8 cellular contexts compared by ENCODE assay signal in the genomic region with DNA sequence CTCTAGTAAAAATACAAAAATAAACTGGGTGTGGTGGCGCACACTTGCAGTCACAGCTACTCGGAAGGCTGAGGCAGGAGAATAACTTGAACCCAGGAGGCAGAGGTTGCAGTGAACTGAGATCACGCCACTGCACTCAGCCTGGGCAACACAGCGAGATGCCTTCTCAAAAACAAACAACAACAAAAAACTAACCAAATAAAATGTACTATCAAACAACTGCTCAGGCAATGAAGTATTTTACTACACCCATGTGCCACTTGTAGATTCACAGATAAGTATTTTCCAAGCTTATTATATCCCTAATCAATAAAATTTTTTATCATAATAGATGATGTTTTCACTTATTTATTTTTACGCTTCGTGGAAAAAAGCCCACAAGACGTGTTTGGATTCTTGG. TPM values are rescaled to one million over a fixed set of nuclear protein-coding genes. Genes with fewer than 3 reads are reported as not detected.
DNase-seq lines count a peak whose midpoint lies in the region; ATAC-seq and TF ChIP-seq lines count a peak whose summit lies in the region.

No MANE protein-coding gene starts in this region.

- no peaks in the 10 kb centered on the region for H3K36me3 ChIP-seq in trophoblast cell (ENCODE audit: control insufficient read depth in 1 of 2, insufficient read depth in 2 of 2, low read length in 2 of 2)

- no peak for TF ChIP-seq POLR2A in erythroblast (IDR thresholded peaks at IDR 0.05; ENCODE audit: low read length)

- intact Hi-C loops in Calu3 (cut with micrococcal nuclease; ENCODE audit: unreplicated experiment): no loop called here

- H3K27ac Mint-ChIP-seq in Calu3 (ENCODE audit: unreplicated experiment): peak overlapping the region; percentile 100

- peak overlapping the region; percentile 79 for H4K8ac ChIP-seq in trophoblast cell (ENCODE audit: low read depth, low read length)

- H3K4me2 ChIP-seq in trophoblast cell (ENCODE audit: low read length): peak overlapping the region; percentile 96

- CTCF ChIA-PET in Calu3 (lab: Charles Lee) (no interaction called here), RWPE1 (lab: Yijun Ruan, JAX) (no interaction called here)

- no peak overlapping the region for H3K9ac ChIP-seq in trophoblast cell (ENCODE audit: low read length)

- H2BK5ac ChIP-seq in trophoblast cell (ENCODE audit: low read depth, low read length, poor library complexity): no peak overlapping the region

- ATAC-seq in GM19035 (IDR thresholded peaks at IDR 0.05; ENCODE audit: unreplicated experiment): no peak
- ATAC-seq in GM21515 (IDR thresholded peaks at IDR 0.05; ENCODE audit: unreplicated experiment): no peak
- ATAC-seq in GM21367 (IDR thresholded peaks at IDR 0.05; ENCODE audit: unreplicated experiment): no peak

- H3K27ac ChIP-seq in RWPE1 (peak overlapping the region; percentile 93), trophoblast cell (ENCODE audit: low read depth, low read length) (no peak overlapping the region)

- H3K27me3 Mint-ChIP-seq in Calu3 (ENCODE audit: unreplicated experiment): no peaks in the 10 kb centered on the region

- no peak overlapping the region for H2AK5ac ChIP-seq in trophoblast cell (ENCODE audit: low read length)

- H3K79me2 ChIP-seq in trophoblast cell (ENCODE audit: control insufficient read depth, insufficient read depth, low read length, poor library complexity): no peaks in the 10 kb centered on the region

- H2BK12ac ChIP-seq in trophoblast cell (ENCODE audit: low read length): peak overlapping the region; percentile 71

- H4K91ac ChIP-seq in trophoblast cell (ENCODE audit: low read depth, low read length): peak overlapping the region; percentile 62

- H3K4me3 ChIP-seq in trophoblast cell (ENCODE audit: low read depth, low read length): no peak overlapping the region

- BruUV-seq in Calu3 (replicated peaks; lab: Mats Ljungman, UMichigan): no TSS peak

- WGBS in trophoblast cell (ENCODE audit: extremely low coverage, insufficient coverage, insufficient read length): no CpG with 5 or more reads among the region's 7 CpGs

- H3K9me3 ChIP-seq in trophoblast cell (ENCODE audit: insufficient read depth, low read depth, low read length): no peaks in the 10 kb centered on the region

- no peaks in the 10 kb centered on the region for H3K9me3 Mint-ChIP-seq in Calu3 (ENCODE audit: low read depth, unreplicated experiment)

- no peak overlapping the region for H3K18ac ChIP-seq in trophoblast cell (ENCODE audit: low read length)

- no peaks in the 10 kb centered on the region for H3K27me3 ChIP-seq in trophoblast cell (ENCODE audit: insufficient read depth, low read length)

- POLR2A ChIA-PET in RWPE1 (lab: Yijun Ruan, JAX; ENCODE audit: low non-redundant PET): interaction anchor here (1.0 kb wide), 1 partner anchor 31 kb away, joined by 6 read pairs; the partner anchor contains the start of gene POGLUT3

- peak overlapping the region; percentile 84 for H4K12ac ChIP-seq in trophoblast cell (ENCODE audit: low read depth, low read length)

- H3K4ac ChIP-seq in trophoblast cell (ENCODE audit: low read depth, low read length): no peak overlapping the region

- peaks cover 3% of the 10 kb centered on the region for H3K79me1 ChIP-seq in trophoblast cell (ENCODE audit: low read length)

- no peak for TF ChIP-seq CTCF in Calu3 (IDR thresholded peaks at IDR 0.05; ENCODE audit: unreplicated experiment)
- no peak for TF ChIP-seq CTCF in RWPE1 (conservative IDR thresholded peaks at IDR 0.05; ENCODE audit: low read depth)

- DNase-seq in Calu3: no peak
- no peak for DNase-seq in RWPE1 (ENCODE audit: low spot score)
- DNase-seq in erythroblast (lab: John Stamatoyannopoulos, UW): peak; percentile 51 to 71
- no peak for DNase-seq in trophoblast cell
- DNase-seq in T1000 (lab: John Stamatoyannopoulos, UW): no peak

- peaks cover 10% of the 10 kb centered on the region for H3K36me3 Mint-ChIP-seq in Calu3 (ENCODE audit: insufficient read depth, unreplicated experiment)

- no peak overlapping the region for H3K23ac ChIP-seq in trophoblast cell (ENCODE audit: low read length)

- H3K4me3 Mint-ChIP-seq in Calu3 (ENCODE audit: low read depth, unreplicated experiment): peak overlapping the region; percentile 98

- no peak overlapping the region for H2BK120ac ChIP-seq in trophoblast cell (ENCODE audit: insufficient read depth, low read length, poor library complexity)

- H3K14ac ChIP-seq in trophoblast cell (ENCODE audit: low read length): no peak overlapping the region

- no peaks in the 10 kb centered on the region for H3K4me1 Mint-ChIP-seq in Calu3 (ENCODE audit: low read depth, unreplicated experiment)

- peaks cover 0 to 2% of the 10 kb centered on the region in 2 experiments for H3K4me1 ChIP-seq in trophoblast cell (ENCODE audit: control insufficient read depth in 1 of 2, insufficient read depth in 2 of 2, low read length in 2 of 2)

- H2AFZ ChIP-seq in trophoblast cell (ENCODE audit: insufficient read depth, low read length, poor library complexity): no peak overlapping the region

RNA-seq across cellular contexts. Expression of gene C11orf65, which starts 0.9 kb away (rescaled TPM):
- not detected in 2 replicates for total RNA-seq in Calu3 (2022)
- 0.82 and 0.94 TPM in 2 replicates for polyA plus RNA-seq in trophoblast cell (2013)

RNA-seq across cellular contexts. Expression of gene POGLUT3, which starts 31.8 kb away (rescaled TPM):
- total RNA-seq in Calu3 (2022): 16.4 and 16.9 TPM in 2 replicates
- 43.8 and 45.3 TPM in 2 replicates for polyA plus RNA-seq in trophoblast cell (2013)

Comparison
In these comparisons a context has a peak if more than half of its experiments do, and no peak if none do; other contexts are left out.
1. DNase-seq: peak in erythroblast (2 of 2); none in Calu3 (single experiment), RWPE1 (single experiment), trophoblast cell (0 of 2) and T1000 (single experiment).